ENCODE assay signal across 8 cellular contexts in genomic region chr12:120583478-120584030, GRCh38. TPM values are rescaled to one million over a fixed set of nuclear protein-coding genes. Genes with fewer than 3 reads are reported as not detected.
DNase-seq lines count a peak whose midpoint lies in the region; ATAC-seq, FAIRE-seq and TF ChIP-seq lines count a peak whose summit lies in the region.

No MANE protein-coding gene starts in this region.

- no peak overlapping the region for H3K27ac ChIP-seq in heart left ventricle

- TF ChIP-seq CTCF in heart left ventricle (IDR thresholded peaks at IDR 0.05), result peak; percentile 83 to 97 (median 91)

- TF ChIP-seq POLR2A in heart left ventricle (IDR thresholded peaks at IDR 0.05), result no peak

- 22 to 35% (median 23%) methylated on average over 13 to 20 of the region's 20 CpGs for WGBS in heart left ventricle, 4 donors

- peak overlapping the region; percentile 69 for H3K4me3 Mint-ChIP-seq in activated naive CD8-positive, alpha-beta T cell treated with anti-CD3 and anti-CD28 coated beads for 36 hours

- H3K27ac Mint-ChIP-seq in activated naive CD8-positive, alpha-beta T cell treated with anti-CD3 and anti-CD28 coated beads for 36 hours, result no peak overlapping the region

- H3K4me3 ChIP-seq in heart left ventricle, result peak overlapping the region in 1 of 12 donors; percentile 58

- DNase-seq in GDM1 (lab: John Stamatoyannopoulos, UW), result peak; percentile 50
- DNase-seq in NCI-H1048 (lab: John Stamatoyannopoulos, UW), result peak; percentile 44
- DNase-seq in SW480 (ENCODE audit: low spot score), result peak; percentile 60
- DNase-seq in activated naive CD8-positive, alpha-beta T cell treated with anti-CD3 and anti-CD28 coated beads for 36 hours, result peak; percentile 82
- DNase-seq in heart left ventricle, result peak; percentile 67 to 86 (median 77)
- peak; percentile 19 for DNase-seq in pulmonary artery endothelial cell (ENCODE audit: low read depth, low spot score)
- peak; percentile 71 for DNase-seq in urothelium cell line (ENCODE audit: low spot score)

- H3K4me1 ChIP-seq in heart left ventricle, result peaks cover 0 to 37% (median 29%) of the 10 kb centered on the region in 12 donors

- H3K9me3 Mint-ChIP-seq in activated naive CD8-positive, alpha-beta T cell treated with anti-CD3 and anti-CD28 coated beads for 36 hours, result no peaks in the 10 kb centered on the region

- H3K36me3 Mint-ChIP-seq in activated naive CD8-positive, alpha-beta T cell treated with anti-CD3 and anti-CD28 coated beads for 36 hours, result peaks cover 8% of the 10 kb centered on the region

- H3K36me3 ChIP-seq in heart left ventricle, result peaks cover 0 to 19% (median 13%) of the 10 kb centered on the region in 9 donors

- H3K27me3 Mint-ChIP-seq in activated naive CD8-positive, alpha-beta T cell treated with anti-CD3 and anti-CD28 coated beads for 36 hours, result peaks cover 13% of the 10 kb centered on the region

- no peaks in the 10 kb centered on the region for H3K9me3 ChIP-seq in heart left ventricle

- H3K27me3 ChIP-seq in heart left ventricle, result peaks cover 0 to 9% (median 0%) of the 10 kb centered on the region in 9 donors

- ATAC-seq in heart left ventricle (peak in 3 of 4 donors; percentile 10 to 39 (median 22)), GM18511 (IDR thresholded peaks at IDR 0.05; ENCODE audit: unreplicated experiment) (no peak)

- no peak for FAIRE-seq in urothelium cell line (lab: Jason Lieb, UNC)

- H3K4me1 Mint-ChIP-seq in activated naive CD8-positive, alpha-beta T cell treated with anti-CD3 and anti-CD28 coated beads for 36 hours, result peaks cover 34% of the 10 kb centered on the region

- intact Hi-C loops in heart left ventricle (cut with DNase I), result loop anchor here (1.0 to 10.0 kb wide), 19 partner anchors 46 to 521 kb away; partner anchors contain the start of genes UNC119B (in 4 of the 10), C12orf43 (in 1 of the 10) and SPPL3 (in 1 of the 10)

RNA-seq across cellular contexts. Expression of gene POP5, which starts 2.4 kb away (rescaled TPM):
- 10 to 100 TPM; 60.0 to 61.9 TPM for total RNA-seq in activated naive CD8-positive, alpha-beta T cell treated with anti-CD3 and anti-CD28 coated beads for 36 hours
- total RNA-seq in heart left ventricle (10 to 100 TPM; 20.6 to 46.6 (median 36.3) TPM), pulmonary artery endothelial cell (28.5 and 48.4 TPM in 2 replicates)
- 10 to 100 TPM; 30.9 to 55.8 TPM for polyA plus RNA-seq in heart left ventricle

RNA-seq across cellular contexts. Expression of gene RNF10, which starts 49.4 kb away (rescaled TPM):
- 100 to 1,000 TPM; 142 to 164 TPM for total RNA-seq in activated naive CD8-positive, alpha-beta T cell treated with anti-CD3 and anti-CD28 coated beads for 36 hours
- total RNA-seq in heart left ventricle (100 to 1,000 TPM; 165 to 363 (median 278) TPM), pulmonary artery endothelial cell (108 and 127 TPM in 2 replicates)
- polyA plus RNA-seq in heart left ventricle, result 100 to 1,000 TPM; 247 to 490 TPM

RNA-seq across cellular contexts. Expression of gene COQ5, which starts 54.6 kb away (rescaled TPM):
- 10 to 100 TPM; 35.0 to 35.6 TPM for total RNA-seq in activated naive CD8-positive, alpha-beta T cell treated with anti-CD3 and anti-CD28 coated beads for 36 hours
- total RNA-seq in heart left ventricle (10 to 100 TPM; 27.9 to 46.5 (median 36.7) TPM), pulmonary artery endothelial cell (33.6 and 40.8 TPM in 2 replicates)
- polyA plus RNA-seq in heart left ventricle, result 10 to 100 TPM; 29.2 to 48.9 TPM

RNA-seq across cellular contexts. Expression of gene CABP1, which starts 56.9 kb away (rescaled TPM):
- total RNA-seq in activated naive CD8-positive, alpha-beta T cell treated with anti-CD3 and anti-CD28 coated beads for 36 hours, result 1 to 10 TPM in 1 of 2 experiments, under 1 TPM in 1; 0.94 to 2.0 TPM
- 1 to 10 TPM; 2.4 to 9.1 (median 3.8) TPM for total RNA-seq in heart left ventricle
- 1 to 10 TPM; 2.9 to 9.9 TPM for polyA plus RNA-seq in heart left ventricle
- total RNA-seq in pulmonary artery endothelial cell, result not detected in 2 replicates

Comparison
In these comparisons a context has a peak if more than half of its experiments do, and no peak if none do; other contexts are left out.
1. DNase-seq: peak in every context shown above with its lines; median percentile 82 in activated naive CD8-positive, alpha-beta T cell treated with anti-CD3 and anti-CD28 coated beads for 36 hours; 77 in heart left ventricle; 71 in urothelium cell line; 60 in SW480; 50 in GDM1; 44 in NCI-H1048; 19 in pulmonary artery endothelial cell.